ENCODE assay signal across 19 cellular contexts in the genomic region with DNA sequence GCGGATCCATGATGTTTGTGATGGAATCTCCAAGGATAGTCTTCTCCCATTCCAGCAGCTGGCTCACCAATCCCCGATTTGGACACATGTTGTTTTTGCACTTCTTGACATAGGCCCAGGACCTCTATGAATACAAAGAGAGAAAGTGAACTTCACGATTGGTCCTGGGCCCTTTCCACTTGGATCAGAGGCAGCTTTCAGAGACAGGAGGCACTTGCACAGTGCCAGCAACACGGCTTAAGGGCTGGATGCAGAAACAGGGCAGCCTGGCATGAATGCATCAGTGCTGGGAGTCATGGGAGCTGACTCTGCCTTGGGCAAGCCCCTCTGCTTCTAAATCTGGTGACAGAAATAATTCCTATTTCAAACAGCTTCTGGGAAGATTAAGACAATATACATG. TPM values are rescaled to one million over a fixed set of nuclear protein-coding genes. Genes with fewer than 3 reads are reported as not detected.
DNase-seq lines count a peak whose midpoint lies in the region; ATAC-seq, FAIRE-seq and TF ChIP-seq lines count a peak whose summit lies in the region.
"Had no signal": no experiment of that assay in that cellular context is flagged by ENCODE, and none has a peak within 500 bp of the region (broad histone marks: within the 10 kb centered on the region; RNA-seq: fewer than 3 reads in every experiment).

No MANE protein-coding gene starts in this region.

- no peaks in the 10 kb centered on the region for H3K27me3 ChIP-seq in BLaER1 treated with 17β-estradiol and CSF1 and Interleukin-3, amounts not matched to agents 10 nM and 100 nM
- H3K27me3 ChIP-seq in sigmoid colon = no peaks in the 10 kb centered on the region

- peak overlapping the region in 5 of 11 experiments; percentile 13 to 35 (median 27); a peak in 6 of 22 replicates for H3K9ac ChIP-seq in BLaER1 treated with 17β-estradiol and CSF1 and Interleukin-3, amounts not matched to agents 10 nM and 100 nM
- H3K9ac ChIP-seq: KMS-11 had no signal

- peaks cover 65% of the 10 kb centered on the region for H3K36me3 Mint-ChIP-seq in dendritic cell treated with granulocyte-macrophage colony-stimulating factor and Interleukin-4, amounts not matched to agents 40 ng/mL and 50 ng/mL, for 4 days (ENCODE audit: low read depth)

- peak overlapping the region in 10 of 11 experiments; percentile 16 to 62 (median 56); a peak in 17 of 22 replicates for H3K27ac ChIP-seq in BLaER1 treated with 17β-estradiol and CSF1 and Interleukin-3, amounts not matched to agents 10 nM and 100 nM
- no peak overlapping the region for H3K27ac ChIP-seq in sigmoid colon
- H3K27ac ChIP-seq: KMS-11 had no signal

- H3K4me3 Mint-ChIP-seq in dendritic cell treated with granulocyte-macrophage colony-stimulating factor and Interleukin-4, amounts not matched to agents 40 ng/mL and 50 ng/mL, for 4 days = no peak overlapping the region

- H3K4me3 ChIP-seq in BLaER1 treated with 17β-estradiol and CSF1 and Interleukin-3, amounts not matched to agents 10 nM and 100 nM = no peak overlapping the region
- no peak overlapping the region for H3K4me3 ChIP-seq in sigmoid colon

- TF ChIP-seq CTCF in sigmoid colon (IDR thresholded peaks at IDR 0.05) = no peak

- peak overlapping the region in 9 of 11 experiments; percentile 47 to 73 (median 63); a peak in 15 of 22 replicates for H3K4me2 ChIP-seq in BLaER1 treated with 17β-estradiol and CSF1 and Interleukin-3, amounts not matched to agents 10 nM and 100 nM
- H3K4me2 ChIP-seq: KMS-11 had no signal

- H3K36me3 ChIP-seq in BLaER1 treated with 17β-estradiol and CSF1 and Interleukin-3, amounts not matched to agents 10 nM and 100 nM = peaks cover 34 to 64% (median 46%) of the 10 kb centered on the region in 11 experiments
- H3K36me3 ChIP-seq in sigmoid colon = peaks cover 0 to 6% (median 0%) of the 10 kb centered on the region in 4 donors

- ATAC-seq in HG02970 (IDR thresholded peaks at IDR 0.05; ENCODE audit: low FRiP score, unreplicated experiment) = no peak
- ATAC-seq: CD8-positive, alpha-beta T cell; HepG2 had no signal

- H3K27me3 Mint-ChIP-seq in dendritic cell treated with granulocyte-macrophage colony-stimulating factor and Interleukin-4, amounts not matched to agents 40 ng/mL and 50 ng/mL, for 4 days = no peaks in the 10 kb centered on the region

- DNase-seq in D341Med (ENCODE audit: low spot score) = peak; percentile 9
- peak; percentile 24 for DNase-seq in sigmoid colon
- DNase-seq in RKO (ENCODE audit: low spot score) = no peak
- no peak for DNase-seq in HTR-8/SVneo (ENCODE audit: insufficient read length, low spot score)
- DNase-seq: AML-193; CD8-positive, alpha-beta T cell; GDM1; NCI-H1048; NCI-H1436 treated with DMSO at 0.1 percent for 48 hours; NCI-H2029 treated with DMSO at 0.1 percent for 48 hours; NCI-H2171 treated with DMSO at 0.1 percent for 48 hours; NCI-H446 treated with DMSO at 0.1 percent for 48 hours had no signal

- H4K20me1 ChIP-seq in BLaER1 treated with 17β-estradiol and CSF1 and Interleukin-3, amounts not matched to agents 10 nM and 100 nM = peaks cover 0 to 29% (median 0%) of the 10 kb centered on the region in 11 experiments; a peak in 7 of 22 replicates

- peaks cover 21 to 48% (median 31%) of the 10 kb centered on the region in 10 experiments for H3K4me1 ChIP-seq in BLaER1 treated with 17β-estradiol and CSF1 and Interleukin-3, amounts not matched to agents 10 nM and 100 nM
- peaks cover 0 to 22% (median 16%) of the 10 kb centered on the region in 4 donors for H3K4me1 ChIP-seq in sigmoid colon

- TF ChIP-seq EP300 in sigmoid colon (IDR thresholded peaks at IDR 0.05) = no peak

- H3K27ac Mint-ChIP-seq in dendritic cell treated with granulocyte-macrophage colony-stimulating factor and Interleukin-4, amounts not matched to agents 40 ng/mL and 50 ng/mL, for 4 days = peak overlapping the region; percentile 72
- H3K27ac Mint-ChIP-seq: CD8-positive, alpha-beta T cell had no signal

- WGBS in sigmoid colon, 2 donors = 84 to 93% methylated on average over 4 of the region's 4 CpGs

- peaks cover 0 to 12% (median 6%) of the 10 kb centered on the region in 11 experiments; a peak in 12 of 22 replicates for H3K9me3 ChIP-seq in BLaER1 treated with 17β-estradiol and CSF1 and Interleukin-3, amounts not matched to agents 10 nM and 100 nM (replicated peaks in 1 of 11)
- no peaks in the 10 kb centered on the region for H3K9me3 ChIP-seq in sigmoid colon

- H3K9me3 Mint-ChIP-seq in dendritic cell treated with granulocyte-macrophage colony-stimulating factor and Interleukin-4, amounts not matched to agents 40 ng/mL and 50 ng/mL, for 4 days = no peaks in the 10 kb centered on the region
- H3K9me3 Mint-ChIP-seq: CD8-positive, alpha-beta T cell had no signal

- peaks cover 47% of the 10 kb centered on the region for H3K4me1 Mint-ChIP-seq in dendritic cell treated with granulocyte-macrophage colony-stimulating factor and Interleukin-4, amounts not matched to agents 40 ng/mL and 50 ng/mL, for 4 days (ENCODE audit: low read depth)

- TF ChIP-seq POLR2A in sigmoid colon (IDR thresholded peaks at IDR 0.05) = no peak

- no peak for FAIRE-seq in HTR-8/SVneo (lab: Jason Lieb, UNC)
- FAIRE-seq: GM12892, H1, HepG2 had no signal

- intact Hi-C loops in dendritic cell treated with granulocyte-macrophage colony-stimulating factor and Interleukin-4, amounts not matched to agents 40 ng/mL and 50 ng/mL, for 4 days (cut with micrococcal nuclease) = no loop called here
- intact Hi-C loops in sigmoid colon (cut with DNase I) = no loop called here

RNA-seq across cellular contexts. Expression of a gene that starts 2.1 kb away (rescaled TPM):
- 10 to 100 TPM; 18.3 to 49.0 (median 35.9) TPM for total RNA-seq in sigmoid colon
- polyA plus RNA-seq in sigmoid colon = 10 to 100 TPM; 65.9 to 88.2 (median 77.5) TPM

RNA-seq across cellular contexts. Expression of a gene that starts 51.3 kb away (rescaled TPM):
- total RNA-seq in sigmoid colon = 10 to 100 TPM in 3 of 4 donors, 1 to 10 TPM in 1; 9.4 to 30.7 (median 25.5) TPM
- 10 to 100 TPM; 43.2 to 81.4 (median 49.6) TPM for polyA plus RNA-seq in sigmoid colon

RNA-seq across cellular contexts. Expression of a gene that starts 51.4 kb away (rescaled TPM):
- total RNA-seq in sigmoid colon = 10 to 100 TPM; 73.1 to 90.3 (median 79.2) TPM
- 100 to 1,000 TPM; 147 to 214 (median 164) TPM for polyA plus RNA-seq in sigmoid colon

Comparison
In these comparisons a context has a peak if more than half of its experiments do, and no peak if none do; other contexts are left out.
1. H3K27ac ChIP-seq: peak in BLaER1 treated with 17β-estradiol and CSF1 and Interleukin-3, amounts not matched to agents 10 nM and 100 nM (10 of 11); none in sigmoid colon (0 of 4).
2. DNase-seq: peak in D341Med (single experiment) and sigmoid colon (single experiment); none in RKO (single experiment) and HTR-8/SVneo (single experiment).